Comparison of ENCODE assay signal across 26 cellular contexts in genomic region chr11:110859998-110860397, GRCh38.
"Had no signal": no experiment of that assay in that cellular context is flagged by ENCODE, and none has a peak within 500 bp of the region (broad histone marks: within the 10 kb centered on the region; RNA-seq: fewer than 3 reads in every experiment).

No MANE protein-coding gene starts in this region.

- H2AFZ ChIP-seq: parathyroid adenoma had no signal

- H3K79me2 ChIP-seq: parathyroid adenoma had no signal

- H3K9ac ChIP-seq: parathyroid adenoma had no signal

- H3K4me1 Mint-ChIP-seq: central memory CD8-positive, alpha-beta T cell; natural killer cell; neural crest cell had no signal

- H3K36me3 ChIP-seq: esophagus squamous epithelium, neutrophil, right lobe of liver, stomach, thyroid gland, upper lobe of right lung, uterus had no signal

- H3K4me3 ChIP-seq: coronary artery, esophagus squamous epithelium, lung, right lobe of liver, smooth muscle cell, stomach, thyroid gland, upper lobe of right lung, uterus had no signal

- ATAC-seq: left lobe of liver, natural killer cell, right lobe of liver, upper lobe of right lung had no signal

- H3K9me3 Mint-ChIP-seq: central memory CD8-positive, alpha-beta T cell; memory B cell; natural killer cell; neural crest cell had no signal

- H3K4me1 ChIP-seq: parathyroid adenoma, right lobe of liver, upper lobe of right lung, uterus had no signal

- H3K9me3 ChIP-seq: esophagus squamous epithelium, neutrophil, right lobe of liver, stomach, thyroid gland, upper lobe of right lung, uterus had no signal

- H3K27me3 Mint-ChIP-seq: memory B cell, progenitor cell of endocrine pancreas had no signal

- H3K4me2 ChIP-seq: smooth muscle cell had no signal

- H3K4me3 Mint-ChIP-seq: central memory CD8-positive, alpha-beta T cell; memory B cell; natural killer cell; neural crest cell had no signal

- H3K27me3 ChIP-seq: esophagus squamous epithelium, neutrophil, right lobe of liver, stomach, thyroid gland, upper lobe of right lung, uterus had no signal

- H3K27ac Mint-ChIP-seq: memory B cell, natural killer cell, progenitor cell of endocrine pancreas had no signal

- H3K27ac ChIP-seq: coronary artery, neutrophil, parathyroid adenoma, right lobe of liver, stomach, thyroid gland, upper lobe of right lung, uterus had no signal

- H3K36me3 Mint-ChIP-seq: memory B cell, natural killer cell had no signal

- DNase-seq: dermis blood vessel endothelial cell; effector memory CD4-positive, alpha-beta T cell; esophagus squamous epithelium; foreskin melanocyte; midbrain; natural killer cell; right lobe of liver; stimulated activated CD4-positive, alpha-beta T cell treated with anti-CD3 and anti-CD28 coated beads, Interleukin-12 subunit alpha, Interleukin-12 subunit beta, amount 100 ng/mL, for 4 hours; stimulated activated CD4-positive, alpha-beta T cell treated with anti-CD3 and anti-CD28 coated beads, Interleukin-1b, Interleukin-23, amount 100 ng/mL, for 48 hours; stimulated activated CD4-positive, alpha-beta T cell treated with anti-CD3 and anti-CD28 coated beads, Interleukin-4, amount 100 ng/mL, for 1 hour; stimulated activated CD8-positive, alpha-beta memory T cell treated with anti-CD3 and anti-CD28 coated beads, Interleukin-4, amount 100 ng/mL, for 48 hours; stimulated activated naive CD4-positive, alpha-beta T cell; stomach; thyroid gland; upper lobe of right lung; uterus had no signal
